11 cellular contexts compared by ENCODE assay signal in the genomic region with DNA sequence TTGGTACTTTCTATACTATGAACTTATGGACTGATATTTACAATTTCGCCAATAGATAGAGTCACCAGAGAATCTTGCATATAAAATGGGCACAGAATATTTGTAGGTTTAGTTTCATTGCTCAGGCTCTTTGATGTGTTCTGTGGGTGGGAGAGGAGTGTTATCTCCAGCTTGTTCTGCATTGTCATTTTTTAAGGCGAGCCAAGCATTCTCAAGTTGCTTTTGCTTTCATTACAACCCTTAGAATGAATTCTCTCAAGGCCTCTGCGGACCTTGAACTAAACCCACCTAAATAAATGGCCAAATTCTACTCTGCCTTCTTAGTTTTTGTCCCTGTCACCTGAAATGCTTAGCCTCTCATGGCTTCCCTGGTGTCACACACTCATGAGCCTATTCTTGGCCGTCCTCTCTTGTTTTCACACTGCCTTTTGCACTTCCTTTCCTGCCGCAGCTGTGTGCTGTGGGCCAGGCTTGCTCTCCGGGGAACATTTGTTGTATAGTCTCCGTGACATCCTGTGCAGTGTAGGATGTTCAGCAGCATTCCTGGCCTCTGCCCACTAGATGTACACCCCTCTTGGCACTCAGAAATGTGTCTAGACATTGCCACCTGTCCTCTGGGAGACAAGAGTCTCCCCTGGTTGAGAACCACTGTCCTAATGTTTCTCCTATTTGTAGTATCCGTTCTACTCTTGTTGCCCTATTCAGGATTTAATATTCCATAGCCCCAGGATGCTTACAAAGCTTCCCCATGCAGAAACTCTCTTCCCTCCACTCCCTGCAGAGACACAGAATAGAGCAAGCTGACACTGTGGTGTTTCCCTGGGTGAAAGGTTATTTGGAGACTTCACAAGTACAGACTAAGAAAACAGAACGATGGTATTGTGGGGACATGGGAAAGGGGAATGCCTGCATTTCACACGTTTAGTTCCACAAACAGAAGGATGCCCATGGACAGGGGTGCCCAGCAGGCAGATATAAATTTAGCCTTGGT.
DNase-seq lines count a peak whose midpoint lies in the region; ATAC-seq, FAIRE-seq and TF ChIP-seq lines count a peak whose summit lies in the region.
"Had no signal": no experiment of that assay in that cellular context is flagged by ENCODE, and none has a peak within 500 bp of the region (broad histone marks: within the 10 kb centered on the region; RNA-seq: fewer than 3 reads in every experiment).

No MANE protein-coding gene starts in this region.

- H3K27me3 Mint-ChIP-seq in stimulated activated naive CD8-positive, alpha-beta T cell treated with anti-CD3 and anti-CD28 coated beads, Interleukin-15, amount 100 ng/mL, for 72 hours, result no peaks in the 10 kb centered on the region

- no peak overlapping the region for H3K4me3 Mint-ChIP-seq in stimulated activated naive CD8-positive, alpha-beta T cell treated with anti-CD3 and anti-CD28 coated beads, Interleukin-15, amount 100 ng/mL, for 72 hours

- H4K20me1 ChIP-seq in GM23248 (ENCODE audit: insufficient read depth), result no peaks in the 10 kb centered on the region

- H3K9me3 Mint-ChIP-seq in stimulated activated naive CD8-positive, alpha-beta T cell treated with anti-CD3 and anti-CD28 coated beads, Interleukin-15, amount 100 ng/mL, for 72 hours, result peaks cover 0 to 9% of the 10 kb centered on the region in 2 donors

- peak; percentile 13 for FAIRE-seq in bronchial epithelial cell (lab: Jason Lieb, UNC)

- H3K9me2 ChIP-seq in GM23248 (ENCODE audit: insufficient read depth), result no peaks in the 10 kb centered on the region

- H3K79me2 ChIP-seq in GM23248 (ENCODE audit: insufficient read depth), result no peaks in the 10 kb centered on the region

- H3K27ac Mint-ChIP-seq in stimulated activated naive CD8-positive, alpha-beta T cell treated with anti-CD3 and anti-CD28 coated beads, Interleukin-15, amount 100 ng/mL, for 72 hours, result no peak overlapping the region

- ATAC-seq in stimulated activated naive CD8-positive, alpha-beta T cell treated with anti-CD3 and anti-CD28 coated beads, Interleukin-15, amount 100 ng/mL, for 72 hours, result peak; percentile 40
- no peak for ATAC-seq in stimulated activated naive CD8-positive, alpha-beta T cell treated with anti-CD3 and anti-CD28 coated beads, Interleukin-15, Interleukin-2, amounts not matched to agents 100 U/mL and 50 U/mL, for 24 hours
- no peak for ATAC-seq in HG02588 (IDR thresholded peaks at IDR 0.05; ENCODE audit: unreplicated experiment)

- peaks cover 6% of the 10 kb centered on the region for H3K4me1 Mint-ChIP-seq in stimulated activated naive CD8-positive, alpha-beta T cell treated with anti-CD3 and anti-CD28 coated beads, Interleukin-15, amount 100 ng/mL, for 72 hours

- H3K27ac ChIP-seq in GM23248, result no peak overlapping the region

- no peak overlapping the region for H2AFZ ChIP-seq in GM23248

- no peaks in the 10 kb centered on the region for H3K4me1 ChIP-seq in GM23248 (ENCODE audit: insufficient read depth)

- H3K9ac ChIP-seq in GM23248, result no peak overlapping the region

- no peak overlapping the region for H3K4me2 ChIP-seq in GM23248 (ENCODE audit: unreplicated experiment)

- no peaks in the 10 kb centered on the region for H3K27me3 ChIP-seq in bronchial epithelial cell (ENCODE audit: control insufficient read depth, insufficient read depth, low read length)
- no peaks in the 10 kb centered on the region for H3K27me3 ChIP-seq in GM23248 (replicated peaks; ENCODE audit: insufficient read depth)

- no peaks in the 10 kb centered on the region for H3F3A ChIP-seq in GM23248 (ENCODE audit: insufficient read depth)

- no peak for TF ChIP-seq CTCF in bronchial epithelial cell (IDR thresholded peaks at IDR 0.05; ENCODE audit: insufficient read depth, low read length, severe bottlenecking)

- in situ Hi-C loops in GM23248 (cut with MboI), result no loop called here

- H3K36me3 ChIP-seq in bronchial epithelial cell (ENCODE audit: control insufficient read depth, insufficient read depth, low read length) (no peaks in the 10 kb centered on the region), GM23248 (ENCODE audit: low read depth) (no peaks in the 10 kb centered on the region)

- WGBS in GM23248 (ENCODE audit: low coverage in 1 of 2, low lambda C conversion rate in 2 of 2, missing lambda C conversion rate in 2 of 2), 2 experiments, result 93 to 94% methylated on average over 10 of the region's 10 CpGs

- no peaks in the 10 kb centered on the region for H3K9me3 ChIP-seq in GM23248 (ENCODE audit: low read depth)

- H3K4me3 ChIP-seq in bronchial epithelial cell (ENCODE audit: low read depth, low read length), result no peak overlapping the region
- no peak overlapping the region for H3K4me3 ChIP-seq in GM23248

- no peak for DNase-seq in stimulated activated naive CD8-positive, alpha-beta T cell treated with anti-CD3 and anti-CD28 coated beads, Interleukin-15, amount 100 ng/mL, for 72 hours
- DNase-seq in stimulated activated naive CD8-positive, alpha-beta T cell treated with anti-CD3 and anti-CD28 coated beads, Interleukin-15, Interleukin-2, amounts not matched to agents 100 U/mL and 50 U/mL, for 24 hours, result no peak
- no peak for DNase-seq in bronchial epithelial cell (ENCODE audit: low read depth)
- peak; percentile 55 to 84 for DNase-seq in lung microvascular endothelial cell (ENCODE audit: low read depth in 2 of 2)
- no peak for DNase-seq in activated naive CD4-positive, alpha-beta T cell treated with anti-CD3 and anti-CD28 coated beads, Interleukin-2, amount 50 U/mL, for 16 hours
- no peak for DNase-seq in nucleus accumbens (lab: John Stamatoyannopoulos, UW)
- DNase-seq in GM23248, result no peak
- DNase-seq: effector CD4-positive, alpha-beta T cell; GF-D8; NCI-H526 had no signal

Comparison
In these comparisons a context has a peak if more than half of its experiments do, and no peak if none do; other contexts are left out.
1. DNase-seq: peak in lung microvascular endothelial cell (2 of 2); none in stimulated activated naive CD8-positive, alpha-beta T cell treated with anti-CD3 and anti-CD28 coated beads, Interleukin-15, amount 100 ng/mL, for 72 hours (0 of 2), stimulated activated naive CD8-positive, alpha-beta T cell treated with anti-CD3 and anti-CD28 coated beads, Interleukin-15, Interleukin-2, amounts not matched to agents 100 U/mL and 50 U/mL, for 24 hours (single experiment), bronchial epithelial cell (single experiment), activated naive CD4-positive, alpha-beta T cell treated with anti-CD3 and anti-CD28 coated beads, Interleukin-2, amount 50 U/mL, for 16 hours (single experiment), nucleus accumbens (0 of 56) and GM23248 (single experiment).